8 cellular contexts compared by ENCODE assay signal in the genomic region with DNA sequence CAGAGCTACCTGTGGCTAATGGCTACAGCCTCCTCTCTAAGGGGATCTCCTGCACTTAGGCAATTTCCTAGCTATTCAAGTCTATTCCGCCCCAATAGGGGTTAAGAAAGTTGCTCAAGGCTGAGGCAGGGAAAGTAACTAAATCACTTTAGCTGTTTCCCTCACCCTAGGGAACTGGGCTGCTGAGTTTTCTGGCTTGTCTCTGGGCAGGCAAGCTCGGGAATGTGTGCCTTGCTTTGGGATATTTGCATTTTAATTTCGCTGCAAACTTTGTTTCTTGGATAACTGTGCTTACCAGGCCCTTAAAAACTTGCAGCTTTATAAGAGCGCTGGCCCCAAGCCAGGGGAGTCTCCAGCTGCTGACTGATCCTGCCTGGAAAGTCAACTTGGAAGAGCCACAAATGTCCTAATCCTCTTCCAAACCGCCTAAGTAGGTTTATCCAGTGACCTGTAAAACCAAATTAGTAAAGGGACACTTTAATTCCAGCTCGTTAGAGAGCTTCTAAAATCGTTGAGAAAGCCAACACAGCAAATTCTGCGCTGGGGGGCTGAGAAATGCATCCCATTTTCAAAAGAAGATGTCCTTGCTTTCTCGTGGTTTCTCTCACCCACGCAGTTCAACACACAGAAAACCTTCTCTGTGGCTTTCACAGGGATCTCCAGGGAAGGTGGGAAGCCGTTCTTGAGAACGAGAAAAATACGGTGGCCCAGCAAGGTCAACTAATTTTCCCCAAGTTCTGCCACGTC. TPM values are rescaled to one million over a fixed set of nuclear protein-coding genes. Genes with fewer than 3 reads are reported as not detected.
DNase-seq lines count a peak whose midpoint lies in the region; ATAC-seq, FAIRE-seq and TF ChIP-seq lines count a peak whose summit lies in the region.

No MANE protein-coding gene starts in this region.

- ATAC-seq in A549 (peak; percentile 15 to 19; a peak in 3 of 6 replicates), HG02885 (IDR thresholded peaks at IDR 0.05; ENCODE audit: poor library complexity, unreplicated experiment) (no peak), GM18861 (IDR thresholded peaks at IDR 0.05; ENCODE audit: unreplicated experiment) (no peak), HG03025 (IDR thresholded peaks at IDR 0.05; ENCODE audit: low FRiP score, unreplicated experiment) (no peak)

- TF ChIP-seq RAD21 in A549 (conservative IDR thresholded peaks at IDR 0.05 in 1 of 2, IDR thresholded peaks at IDR 0.05 in 1 of 2), result no peak

- WGBS in A549 (ENCODE audit: missing lambda C conversion rate), result 84% methylated on average over 14 of the region's 14 CpGs

- H3K9me3 ChIP-seq in A549, result no peaks in the 10 kb centered on the region
- H3K9me3 ChIP-seq in muscle layer of duodenum (ENCODE audit: control insufficient read depth in 1 of 2, low read length in 2 of 2), result no peaks in the 10 kb centered on the region

- H3K4me1 ChIP-seq in A549 (peaks cover 23% of the 10 kb centered on the region), muscle layer of duodenum (ENCODE audit: control insufficient read depth in 1 of 2, insufficient read depth in 2 of 2, low read length in 2 of 2) (peaks cover 3 to 23% of the 10 kb centered on the region in 2 donors)

- H3K36me3 ChIP-seq in muscle layer of duodenum (ENCODE audit: control insufficient read depth in 1 of 2, insufficient read depth in 2 of 2, low read length in 2 of 2), result no peaks in the 10 kb centered on the region

- H3K27ac ChIP-seq in A549, result peak overlapping the region; percentile 17 to 73; a peak in 4 of 6 replicates
- H3K27ac ChIP-seq in muscle layer of duodenum (ENCODE audit: low read length), result peak overlapping the region; percentile 41

- no peak for FAIRE-seq in A549 (lab: Jason Lieb, UNC)

- no peaks in the 10 kb centered on the region for H3K27me3 ChIP-seq in muscle layer of duodenum (ENCODE audit: low read depth, low read length)

- CTCF ChIA-PET in A549 (lab: Yijun Ruan, JAX), result interaction anchor here (1.0 to 1.9 kb wide), 3 partner anchors 9 to 16 kb away, joined by 3 to 6 read pairs (median 5); no protein-coding TSS in a partner anchor

- no peak overlapping the region for H3K4me3 ChIP-seq in A549
- H3K4me3 ChIP-seq in epithelial cell of esophagus (ENCODE audit: low read length), result no peak overlapping the region
- peak overlapping the region in 1 of 2 donors; percentile 30 for H3K4me3 ChIP-seq in muscle layer of duodenum (ENCODE audit: low read depth in 1 of 2, low read length in 2 of 2)

- TF ChIP-seq CTCF in A549 (IDR thresholded peaks at IDR 0.05) (no peak), epithelial cell of esophagus (IDR thresholded peaks at IDR 0.05; ENCODE audit: insufficient read depth, low read depth, low read length, missing control alignments) (no peak)

- DNase-seq in A549 (ENCODE audit: low read depth in 1 of 2, low spot score in 1 of 2) (no peak), NCI-H2171 (lab: John Stamatoyannopoulos, UW) (peak; percentile 13), epithelial cell of esophagus (ENCODE audit: low read depth) (peak; percentile 61)
- DNase-seq in activated CD4-positive, alpha-beta T cell treated with anti-CD3 and anti-CD28 coated beads for 48 hours, result no peak

- TF ChIP-seq POLR2A in A549 (IDR thresholded peaks at IDR 0.05; ENCODE audit: low read length), result no peak

- H3K4me2 ChIP-seq in A549, result 0 out of 3 replicates have a peak overlapping the region, but pooled peaks have one; percentile 22

- TF ChIP-seq EP300 in A549 (IDR thresholded peaks at IDR 0.05), result no peak

- POLR2A ChIA-PET in A549 (lab: Yijun Ruan, JAX), result no interaction called here

TF ChIP-seq in A549, 52 proteins besides CTCF, POLR2A, EP300 and RAD21:
- no peak for TF ChIP-seq HOXB13 (CRISPR knock-in tag; IDR thresholded peaks at IDR 0.05; ENCODE audit: low read depth)
- no peak for TF ChIP-seq ZNF302 (CRISPR knock-in tag; IDR thresholded peaks at IDR 0.05)
- no peak for TF ChIP-seq PBX3 (IDR thresholded peaks at IDR 0.05)
- TF ChIP-seq ELK1 (IDR thresholded peaks at IDR 0.05; ENCODE audit: low read depth, low read length), result no peak
- no peak for TF ChIP-seq BHLHE40 (IDR thresholded peaks at IDR 0.05; ENCODE audit: low read depth, low read length)

RNA-seq across cellular contexts. Expression of gene SP3, which starts 59.5 kb away (rescaled TPM):
- polyA plus RNA-seq in A549 (2011; rRNA removed) (83.1 and 94.5 TPM in 2 replicates), A549 (2017; fragmentation: RNase III; extraction: RNeasy Plus Mini Kit Qiagen cat#74134 plus additional on column Dnase treatment) (40.1 to 41.8 TPM (median 40.3 TPM) in 3 replicates)
- 16.8 and 21.8 TPM in 2 replicates for polyA plus RNA-seq in A549 (2012; cell fraction: cytosol; rRNA removed)
- polyA plus RNA-seq in A549 (2012; cell fraction: nucleus; rRNA removed), result 10.8 and 11.8 TPM in 2 replicates
- 80.7 and 84.4 TPM in 2 replicates for polyA minus RNA-seq in A549 (2011; rRNA and poly(A)+ RNA removed)

Comparison
In these comparisons a context has a peak if more than half of its experiments do, and no peak if none do; other contexts are left out.
1. ATAC-seq: peak in A549 (2 of 2); none in HG02885 (single experiment), GM18861 (single experiment) and HG03025 (single experiment).
2. DNase-seq: peak in NCI-H2171 (single experiment) and epithelial cell of esophagus (single experiment); none in A549 (0 of 2) and activated CD4-positive, alpha-beta T cell treated with anti-CD3 and anti-CD28 coated beads for 48 hours (single experiment).